ENCODE assay signal across 12 cellular contexts in genomic region chr1:13513885-13514546, GRCh38. TPM values are rescaled to one million over a fixed set of nuclear protein-coding genes. Genes with fewer than 3 reads are reported as not detected.
A peak's percentile ranks its signal among the peaks of the same experiment; 100 is the strongest.
DNase-seq lines count a peak whose midpoint lies in the region; ATAC-seq and TF ChIP-seq lines count a peak whose summit lies in the region.
"Had no signal": no experiment of that assay in that cellular context is flagged by ENCODE, and none has a peak within 500 bp of the region (broad histone marks: within the 10 kb centered on the region; RNA-seq: fewer than 3 reads in every experiment).

Gene LRRC38 (minus strand): TSS chr1:13514003. CDS start chr1:13513593, 410 bp downstream.

- H3K4me2 ChIP-seq in BLaER1 treated with 17β-estradiol and CSF1 and Interleukin-3, amounts not matched to agents 10 nM and 100 nM: peak within 1 kb of the TSS; percentile 80 to 97 (median 95)
- peak within 1 kb of the TSS; percentile 50 for H3K4me2 ChIP-seq in H9 (ENCODE audit: insufficient read depth, insufficient read length, low read length)
- H3K4me2 ChIP-seq: PC-9 had no signal

- peaks cover 0 to 6% (median 0%) of the 10 kb centered on the region in 11 experiments; a peak in 2 of 22 replicates for H4K20me1 ChIP-seq in BLaER1 treated with 17β-estradiol and CSF1 and Interleukin-3, amounts not matched to agents 10 nM and 100 nM
- H4K20me1 ChIP-seq in H9 (ENCODE audit: control insufficient read depth, insufficient read depth, insufficient read length): no peaks in the 10 kb centered on the region

- peaks cover 7 to 58% (median 48%) of the 10 kb centered on the region in 10 experiments; a peak in 18 of 20 replicates for H3K4me1 ChIP-seq in BLaER1 treated with 17β-estradiol and CSF1 and Interleukin-3, amounts not matched to agents 10 nM and 100 nM
- H3K4me1 ChIP-seq in H9 (ENCODE audit: insufficient read depth, low read length) (peaks cover 2% of the 10 kb centered on the region; the same call in 1 of the 2 replicates), left lung (no peaks in the 10 kb centered on the region)

- no peak within 1 kb of the TSS for H3K23ac ChIP-seq in H9 (ENCODE audit: insufficient read length, low read depth, low read length)

- H3K27me3 Mint-ChIP-seq in H9 (ENCODE audit: low read depth): peaks cover 96% of the 10 kb centered on the region
- H3K27me3 Mint-ChIP-seq in chondrocyte (ENCODE audit: low read depth): peaks cover 32% of the 10 kb centered on the region
- peaks cover 21% of the 10 kb centered on the region for H3K27me3 Mint-ChIP-seq in T-helper 2 cell treated with Interferon-gamma antibody and Interleukin-4, amounts not matched to agents 5 μg/mL and 100 μg/mL, for 36 hours (ENCODE audit: low read depth)

- peaks cover 1 to 2% of the 10 kb centered on the region in 2 experiments; a peak in 4 of 5 replicates for H3K9me3 Mint-ChIP-seq in H9
- peaks cover under 1% of the 10 kb centered on the region for H3K9me3 Mint-ChIP-seq in chondrocyte (ENCODE audit: low read depth)
- no peaks in the 10 kb centered on the region for H3K9me3 Mint-ChIP-seq in T-helper 2 cell treated with Interferon-gamma antibody and Interleukin-4, amounts not matched to agents 5 μg/mL and 100 μg/mL, for 36 hours

- no peak within 1 kb of the TSS for H2BK5ac ChIP-seq in H9 (ENCODE audit: insufficient read length, low read length)

- peak within 1 kb of the TSS; percentile 13; the same call in 1 of the 2 replicates for H3K14ac ChIP-seq in H9 (ENCODE audit: insufficient read depth, low read length)

- no peak within 1 kb of the TSS for H2BK20ac ChIP-seq in H9 (ENCODE audit: low read depth, low read length, poor library complexity, severe bottlenecking)

- no peak within 1 kb of the TSS for H3K4ac ChIP-seq in H9 (ENCODE audit: low read depth, low read length)

- no peak within 1 kb of the TSS for H3K18ac ChIP-seq in H9 (ENCODE audit: insufficient read length, low read depth, low read length)

- H3K36me3 ChIP-seq in BLaER1 treated with 17β-estradiol and CSF1 and Interleukin-3, amounts not matched to agents 10 nM and 100 nM: no peaks in the 10 kb centered on the region
- no peaks in the 10 kb centered on the region for H3K36me3 ChIP-seq in left lung

- no peak within 1 kb of the TSS for H2BK120ac ChIP-seq in H9 (ENCODE audit: low read depth, low read length, poor library complexity, severe bottlenecking)

- no peaks in the 10 kb centered on the region for H3K79me2 ChIP-seq in H9 (ENCODE audit: insufficient read depth, low read length)

- no peak within 1 kb of the TSS for H3K56ac ChIP-seq in H9 (ENCODE audit: insufficient read length, low read depth, low read length)

- no peak within 1 kb of the TSS for H3T11ph ChIP-seq in H9 (ENCODE audit: low read length)

- H3K27ac Mint-ChIP-seq in H9 (no peak within 1 kb of the TSS; a peak in 1 of 7 replicates), chondrocyte (ENCODE audit: unreplicated experiment) (no peak within 1 kb of the TSS)
- H3K27ac Mint-ChIP-seq in T-helper 2 cell treated with Interferon-gamma antibody and Interleukin-4, amounts not matched to agents 5 μg/mL and 100 μg/mL, for 36 hours: no peak within 1 kb of the TSS

- ATAC-seq in left lung (peak; percentile 70), GM18870 (IDR thresholded peaks at IDR 0.05; ENCODE audit: unreplicated experiment) (no peak), GM19351 (IDR thresholded peaks at IDR 0.05; ENCODE audit: unreplicated experiment) (no peak)

- H3K23me2 ChIP-seq in H9 (ENCODE audit: insufficient read length, low read depth, low read length, poor library complexity, severe bottlenecking): peaks cover 11% of the 10 kb centered on the region

- H3K4me3 Mint-ChIP-seq in H9 (peak within 1 kb of the TSS; percentile 67 to 86), chondrocyte (ENCODE audit: unreplicated experiment) (peak within 1 kb of the TSS; percentile 40)
- no peak within 1 kb of the TSS for H3K4me3 Mint-ChIP-seq in T-helper 2 cell treated with Interferon-gamma antibody and Interleukin-4, amounts not matched to agents 5 μg/mL and 100 μg/mL, for 36 hours

- H2BK15ac ChIP-seq in H9 (ENCODE audit: low read depth, low read length): no peak within 1 kb of the TSS

- H2AFZ ChIP-seq in H9 (ENCODE audit: low read length): no peak within 1 kb of the TSS
- H2AFZ ChIP-seq: PC-9 had no signal

- intact Hi-C loops in left lung (cut with DNase I): no loop called here

- H3K4me3 ChIP-seq in BLaER1 treated with 17β-estradiol and CSF1 and Interleukin-3, amounts not matched to agents 10 nM and 100 nM: peak within 1 kb of the TSS; percentile 43 to 71 (median 62)
- H3K4me3 ChIP-seq in left lung: no peak within 1 kb of the TSS
- H3K4me3 ChIP-seq: PC-9 had no signal

- H3K4me1 Mint-ChIP-seq in H9: peaks cover 26% of the 10 kb centered on the region in 2 experiments
- peaks cover 3% of the 10 kb centered on the region for H3K4me1 Mint-ChIP-seq in chondrocyte (ENCODE audit: low read depth)
- no peaks in the 10 kb centered on the region for H3K4me1 Mint-ChIP-seq in T-helper 2 cell treated with Interferon-gamma antibody and Interleukin-4, amounts not matched to agents 5 μg/mL and 100 μg/mL, for 36 hours (ENCODE audit: low read depth)

- no peak within 1 kb of the TSS for H4K91ac ChIP-seq in H9 (ENCODE audit: insufficient read length, low read depth, low read length)

- H4K5ac ChIP-seq in H9 (ENCODE audit: insufficient read length, low read depth, low read length): no peak within 1 kb of the TSS

- peaks cover 0 to 7% (median 5%) of the 10 kb centered on the region in 11 experiments; a peak in 12 of 22 replicates for H3K9me3 ChIP-seq in BLaER1 treated with 17β-estradiol and CSF1 and Interleukin-3, amounts not matched to agents 10 nM and 100 nM (replicated peaks in 1 of 11)
- H3K9me3 ChIP-seq in H9 (ENCODE audit: control insufficient read depth, low read depth, low read length): no peaks in the 10 kb centered on the region
- peaks cover 0 to 2% of the 10 kb centered on the region in 2 donors for H3K9me3 ChIP-seq in left lung

- WGBS in H9 (ENCODE audit: extremely low coverage, insufficient read length, low lambda C conversion rate): no CpG with 5 or more reads among the region's 36 CpGs

- TF ChIP-seq CTCF in H9 (conservative IDR thresholded peaks at IDR 0.05) (peak; percentile 52; the same call in 2 of the 3 replicates), chondrocyte (IDR thresholded peaks at IDR 0.05) (no peak), left lung (IDR thresholded peaks at IDR 0.05) (no peak)

- DNase-seq in H9 (peak; percentile 71), chondrocyte (ENCODE audit: low spot score) (no peak), left lung (peak in 1 of 2 donors; percentile 81), retina (no peak)
- DNase-seq in T-helper 2 cell treated with Interferon-gamma antibody and Interleukin-4, amounts not matched to agents 5 μg/mL and 100 μg/mL, for 36 hours (ENCODE audit: low spot score): no peak
- DNase-seq: activated CD4-positive, CD25-positive, alpha-beta regulatory T cell treated with anti-CD3 and anti-CD28 coated beads, Interleukin-2, amount 50 U/mL, for 72 hours; amniotic stem cell; PC-9 had no signal

- peak within 1 kb of the TSS in 9 of 11 experiments; percentile 41 to 75 (median 63); a peak in 17 of 22 replicates for H3K9ac ChIP-seq in BLaER1 treated with 17β-estradiol and CSF1 and Interleukin-3, amounts not matched to agents 10 nM and 100 nM
- H3K9ac ChIP-seq in H9 (ENCODE audit: extremely low read depth, insufficient read length, low read length): no peak within 1 kb of the TSS

- peaks cover 39 to 54% (median 46%) of the 10 kb centered on the region in 11 experiments for H3K27me3 ChIP-seq in BLaER1 treated with 17β-estradiol and CSF1 and Interleukin-3, amounts not matched to agents 10 nM and 100 nM
- H3K27me3 ChIP-seq in H9 (ENCODE audit: insufficient read depth, low read length): peaks cover 37% of the 10 kb centered on the region
- peaks cover 28 to 99% of the 10 kb centered on the region in 2 donors for H3K27me3 ChIP-seq in left lung

- H4K8ac ChIP-seq in H9 (replicated peaks; ENCODE audit: insufficient read length, low read depth, low read length): no peak within 1 kb of the TSS

- no peaks in the 10 kb centered on the region; a peak in 2 of 7 replicates for H3K36me3 Mint-ChIP-seq in H9 (ENCODE audit: insufficient read depth in 1 of 3, low read depth in 3 of 3)
- no peaks in the 10 kb centered on the region for H3K36me3 Mint-ChIP-seq in chondrocyte (ENCODE audit: low read depth)
- H3K36me3 Mint-ChIP-seq in T-helper 2 cell treated with Interferon-gamma antibody and Interleukin-4, amounts not matched to agents 5 μg/mL and 100 μg/mL, for 36 hours (ENCODE audit: low read depth): no peaks in the 10 kb centered on the region

- H3K79me1 ChIP-seq in H9 (ENCODE audit: insufficient read depth, low read depth, low read length, poor library complexity, severe bottlenecking): no peaks in the 10 kb centered on the region

- no peak within 1 kb of the TSS for H2BK12ac ChIP-seq in H9 (ENCODE audit: insufficient read length, low read depth, low read length)

- H2AK5ac ChIP-seq in H9 (ENCODE audit: insufficient read length, low read length): no peak within 1 kb of the TSS

- peak within 1 kb of the TSS in 6 of 11 experiments; percentile 8 to 63 (median 32); a peak in 7 of 22 replicates for H3K27ac ChIP-seq in BLaER1 treated with 17β-estradiol and CSF1 and Interleukin-3, amounts not matched to agents 10 nM and 100 nM
- no peak within 1 kb of the TSS for H3K27ac ChIP-seq in H9 (ENCODE audit: insufficient read length, low read depth, low read length)
- no peak within 1 kb of the TSS for H3K27ac ChIP-seq in left lung
- H3K27ac ChIP-seq: PC-9, skin epidermis had no signal

RNA-seq across cellular contexts. Expression of gene LRRC38, which starts in this region (rescaled TPM):
- 0.72 and 0.86 TPM in 2 replicates for total RNA-seq in H9 (2021)
- not detected in 3 replicates for total RNA-seq in chondrocyte
- total RNA-seq in left lung: not detected
- total RNA-seq: PC-9 had no signal

Comparison
In these comparisons a context has a peak if more than half of its experiments do, and no peak if none do; other contexts are left out.
1. Peak in DNase-seq and H3K4me2 ChIP-seq in H9; RNA of the gene not detected or under 1 TPM.
2. Peak in ATAC-seq in left lung; RNA of the gene not detected or under 1 TPM.
3. H3K27ac ChIP-seq: peak in BLaER1 treated with 17β-estradiol and CSF1 and Interleukin-3, amounts not matched to agents 10 nM and 100 nM (6 of 11); none in H9 (single experiment) and left lung (0 of 2).
4. H3K4me3 ChIP-seq: peak in BLaER1 treated with 17β-estradiol and CSF1 and Interleukin-3, amounts not matched to agents 10 nM and 100 nM (10 of 10); none in left lung (0 of 2).